ENCODE assay signal across 20 cellular contexts in the genomic region with DNA sequence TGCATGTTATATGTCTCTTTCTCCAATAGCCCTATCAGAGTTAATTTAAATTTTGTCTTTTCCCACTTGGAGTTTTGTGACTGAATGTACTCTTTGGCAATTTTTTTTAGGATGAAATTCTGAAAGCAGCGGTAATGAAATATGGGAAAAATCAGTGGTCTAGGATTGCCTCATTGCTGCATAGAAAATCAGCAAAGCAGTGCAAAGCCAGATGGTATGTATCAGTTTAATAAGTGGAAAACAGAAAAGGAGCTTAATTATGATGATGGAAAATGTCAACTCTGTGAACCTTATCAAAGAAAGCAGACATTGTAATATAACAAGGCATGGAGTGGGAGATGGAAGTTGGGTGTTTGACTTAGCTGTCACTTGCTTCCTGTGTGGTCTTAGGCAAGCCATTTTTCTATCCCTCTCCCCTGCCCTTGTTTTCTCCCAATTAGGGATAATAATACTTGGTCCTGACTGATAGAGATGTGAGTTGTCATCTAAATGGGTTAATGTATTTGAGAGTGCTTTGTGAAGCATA. TPM values are rescaled to one million over a fixed set of nuclear protein-coding genes. Genes with fewer than 3 reads are reported as not detected.
DNase-seq lines count a peak whose midpoint lies in the region; ATAC-seq and TF ChIP-seq lines count a peak whose summit lies in the region.
"Had no signal": no experiment of that assay in that cellular context is flagged by ENCODE, and none has a peak within 500 bp of the region (broad histone marks: within the 10 kb centered on the region; RNA-seq: fewer than 3 reads in every experiment).

No MANE protein-coding gene starts in this region.

- POLR2A ChIA-PET in activated naive CD8-positive, alpha-beta T cell treated with anti-CD3 and anti-CD28 coated beads, Interleukin-2, amount 10 ng/mL, durations not matched to agents 7 days and 5 days (lab: Charles Lee), result no interaction called here
- POLR2A ChIA-PET in PC-3 (lab: Charles Lee; ENCODE audit: unreplicated experiment), result no interaction called here

- no TSS peak for BruUV-seq in PC-3 (replicated peaks; lab: Mats Ljungman, UMichigan)

- H3K79me2 ChIP-seq in PC-3 (ENCODE audit: low read length), result peaks cover 49% of the 10 kb centered on the region

- no peaks in the 10 kb centered on the region for H3K9me3 ChIP-seq in PC-3 (ENCODE audit: low read length)
- no peaks in the 10 kb centered on the region for H3K9me3 ChIP-seq in endodermal cell (ENCODE audit: control insufficient read depth, low read length)
- H3K9me3 ChIP-seq: colonic mucosa, gastrocnemius medialis, testis had no signal

- H3K27me3 ChIP-seq in PC-3 (ENCODE audit: low read length), result no peaks in the 10 kb centered on the region
- no peaks in the 10 kb centered on the region for H3K27me3 ChIP-seq in endodermal cell (ENCODE audit: control insufficient read depth, insufficient read depth, low read length, poor library complexity, severe bottlenecking)
- H3K27me3 ChIP-seq: colonic mucosa, gastrocnemius medialis, testis had no signal

- no peaks in the 10 kb centered on the region for H3K9me2 ChIP-seq in PC-3 (replicated peaks; ENCODE audit: low read length)

- no peak overlapping the region for H3K27ac Mint-ChIP-seq in activated naive CD8-positive, alpha-beta T cell treated with anti-CD3 and anti-CD28 coated beads, Interleukin-2, amount 10 ng/mL, durations not matched to agents 7 days and 5 days
- H3K27ac Mint-ChIP-seq in activated naive CD8-positive, alpha-beta T cell treated with anti-CD3 and anti-CD28 coated beads for 36 hours, result no peak overlapping the region
- H3K27ac Mint-ChIP-seq in endodermal cell, result no peak overlapping the region
- H3K27ac Mint-ChIP-seq in stimulated activated effector memory CD8-positive, alpha-beta T cell treated with anti-CD3 and anti-CD28 coated beads, Interleukin-12 subunit alpha, Interleukin-12 subunit beta, amount 100 ng/mL, for 72 hours, result no peak overlapping the region

- no peaks in the 10 kb centered on the region for H3F3A ChIP-seq in PC-3 (ENCODE audit: low read length, unreplicated experiment)

- H3K4me1 ChIP-seq in PC-3 (ENCODE audit: insufficient read depth, low read length) (peaks cover 24% of the 10 kb centered on the region), endodermal cell (ENCODE audit: control insufficient read depth, insufficient read depth, low read length) (peaks cover 3% of the 10 kb centered on the region)

- H3K4me1 Mint-ChIP-seq in activated naive CD8-positive, alpha-beta T cell treated with anti-CD3 and anti-CD28 coated beads, Interleukin-2, amount 10 ng/mL, durations not matched to agents 7 days and 5 days, result peaks cover 30% of the 10 kb centered on the region
- H3K4me1 Mint-ChIP-seq in activated naive CD8-positive, alpha-beta T cell treated with anti-CD3 and anti-CD28 coated beads for 36 hours, result peaks cover 38% of the 10 kb centered on the region
- peaks cover 15% of the 10 kb centered on the region for H3K4me1 Mint-ChIP-seq in endodermal cell
- H3K4me1 Mint-ChIP-seq in stimulated activated effector memory CD8-positive, alpha-beta T cell treated with anti-CD3 and anti-CD28 coated beads, Interleukin-12 subunit alpha, Interleukin-12 subunit beta, amount 100 ng/mL, for 72 hours, result peaks cover 54% of the 10 kb centered on the region

- TF ChIP-seq CTCF in PC-3 (conservative IDR thresholded peaks at IDR 0.05; ENCODE audit: low read depth, low read length) (no peak), endodermal cell (conservative IDR thresholded peaks at IDR 0.05) (no peak)

- no peak overlapping the region for H2AFZ ChIP-seq in PC-3 (ENCODE audit: low read length)

- intact Hi-C loops in PC-3 (cut with micrococcal nuclease), result no loop called here
- intact Hi-C loops in left cardiac atrium (cut with DNase I), result no loop called here

- CTCF ChIA-PET in PC-3 (lab: Charles Lee), result no interaction called here

- H3K27ac ChIP-seq in PC-3 (ENCODE audit: low read length), result no peak overlapping the region
- no peak overlapping the region for H3K27ac ChIP-seq in endodermal cell (ENCODE audit: low read depth, low read length)
- H3K27ac ChIP-seq: colonic mucosa, epithelial cell of prostate, gastrocnemius medialis, testis had no signal

- H3K9me3 Mint-ChIP-seq in activated naive CD8-positive, alpha-beta T cell treated with anti-CD3 and anti-CD28 coated beads, Interleukin-2, amount 10 ng/mL, durations not matched to agents 7 days and 5 days, result no peaks in the 10 kb centered on the region
- no peaks in the 10 kb centered on the region for H3K9me3 Mint-ChIP-seq in activated naive CD8-positive, alpha-beta T cell treated with anti-CD3 and anti-CD28 coated beads for 36 hours
- no peaks in the 10 kb centered on the region for H3K9me3 Mint-ChIP-seq in endodermal cell
- H3K9me3 Mint-ChIP-seq in stimulated activated effector memory CD8-positive, alpha-beta T cell treated with anti-CD3 and anti-CD28 coated beads, Interleukin-12 subunit alpha, Interleukin-12 subunit beta, amount 100 ng/mL, for 72 hours, result no peaks in the 10 kb centered on the region

- peaks cover 26% of the 10 kb centered on the region for H3K36me3 Mint-ChIP-seq in activated naive CD8-positive, alpha-beta T cell treated with anti-CD3 and anti-CD28 coated beads, Interleukin-2, amount 10 ng/mL, durations not matched to agents 7 days and 5 days
- H3K36me3 Mint-ChIP-seq in activated naive CD8-positive, alpha-beta T cell treated with anti-CD3 and anti-CD28 coated beads for 36 hours, result peaks cover 43% of the 10 kb centered on the region
- H3K36me3 Mint-ChIP-seq in endodermal cell (ENCODE audit: low read depth), result peaks cover 40% of the 10 kb centered on the region
- H3K36me3 Mint-ChIP-seq in stimulated activated effector memory CD8-positive, alpha-beta T cell treated with anti-CD3 and anti-CD28 coated beads, Interleukin-12 subunit alpha, Interleukin-12 subunit beta, amount 100 ng/mL, for 72 hours, result peaks cover 86% of the 10 kb centered on the region

- H4K20me1 ChIP-seq in PC-3 (ENCODE audit: low read length), result peaks cover 34% of the 10 kb centered on the region

- H3K4me2 ChIP-seq in PC-3 (ENCODE audit: low read length), result peak overlapping the region; percentile 98; the same call in 1 of the 2 replicates

- H3K9ac ChIP-seq in PC-3 (ENCODE audit: low read length) (no peak overlapping the region), endodermal cell (ENCODE audit: extremely low read depth, low read length, poor library complexity, severe bottlenecking) (no peak overlapping the region)

- H3K4me3 Mint-ChIP-seq in activated naive CD8-positive, alpha-beta T cell treated with anti-CD3 and anti-CD28 coated beads, Interleukin-2, amount 10 ng/mL, durations not matched to agents 7 days and 5 days, result peak overlapping the region; percentile 92
- no peak overlapping the region for H3K4me3 Mint-ChIP-seq in activated naive CD8-positive, alpha-beta T cell treated with anti-CD3 and anti-CD28 coated beads for 36 hours
- no peak overlapping the region for H3K4me3 Mint-ChIP-seq in endodermal cell
- H3K4me3 Mint-ChIP-seq in stimulated activated effector memory CD8-positive, alpha-beta T cell treated with anti-CD3 and anti-CD28 coated beads, Interleukin-12 subunit alpha, Interleukin-12 subunit beta, amount 100 ng/mL, for 72 hours, result peak overlapping the region; percentile 86

- H3K36me3 ChIP-seq in PC-3 (ENCODE audit: low read depth, low read length) (peaks cover 40% of the 10 kb centered on the region), endodermal cell (ENCODE audit: control insufficient read depth, insufficient read depth, low read length) (peaks cover 52% of the 10 kb centered on the region)

- WGBS in endodermal cell (ENCODE audit: insufficient coverage in 1 of 2, insufficient read length in 1 of 2), 2 experiments, result 93 to 100% methylated on average over 1 of the region's 1 CpG

- no peaks in the 10 kb centered on the region for H3K27me3 Mint-ChIP-seq in activated naive CD8-positive, alpha-beta T cell treated with anti-CD3 and anti-CD28 coated beads, Interleukin-2, amount 10 ng/mL, durations not matched to agents 7 days and 5 days
- no peaks in the 10 kb centered on the region for H3K27me3 Mint-ChIP-seq in activated naive CD8-positive, alpha-beta T cell treated with anti-CD3 and anti-CD28 coated beads for 36 hours
- H3K27me3 Mint-ChIP-seq in endodermal cell (ENCODE audit: insufficient read depth), result no peaks in the 10 kb centered on the region

- no peak for DNase-seq in activated naive CD8-positive, alpha-beta T cell treated with anti-CD3 and anti-CD28 coated beads, Interleukin-2, amount 10 ng/mL, durations not matched to agents 7 days and 5 days
- no peak for DNase-seq in activated naive CD8-positive, alpha-beta T cell treated with anti-CD3 and anti-CD28 coated beads for 36 hours
- DNase-seq in PC-3 (no peak), endodermal cell (no peak), KG1 (lab: John Stamatoyannopoulos, UW) (no peak), left cardiac atrium (no peak)
- DNase-seq in stimulated activated effector memory CD8-positive, alpha-beta T cell treated with anti-CD3 and anti-CD28 coated beads, Interleukin-12 subunit alpha, Interleukin-12 subunit beta, amount 100 ng/mL, for 72 hours (ENCODE audit: low spot score in 2 of 2), result no peak
- DNase-seq: activated CD4-positive, alpha-beta T cell treated with anti-CD3 and anti-CD28 coated beads, Interleukin-2, amount 50 U/mL, for 48 hours; colonic mucosa; gastrocnemius medialis; NCI-H2029; NCI-H510A; SHP77 treated with DMSO at 0.1 percent for 48 hours; stimulated activated CD4-positive, alpha-beta T cell treated with anti-CD3 and anti-CD28 coated beads, Interleukin-2, amount 100 ng/mL, for 48 hours; testis had no signal

- no peak for ATAC-seq in activated naive CD8-positive, alpha-beta T cell treated with anti-CD3 and anti-CD28 coated beads, Interleukin-2, amount 10 ng/mL, durations not matched to agents 7 days and 5 days (ENCODE audit: low read depth)
- ATAC-seq in PC-3, result no peak
- no peak for ATAC-seq in stimulated activated effector memory CD8-positive, alpha-beta T cell treated with anti-CD3 and anti-CD28 coated beads, Interleukin-12 subunit alpha, Interleukin-12 subunit beta, amount 100 ng/mL, for 72 hours
- ATAC-seq in HG03175 (IDR thresholded peaks at IDR 0.05; ENCODE audit: unreplicated experiment), result no peak
- ATAC-seq in left cardiac atrium, result no peak
- ATAC-seq: gastrocnemius medialis, left lobe of liver had no signal

- no peak overlapping the region; the same call in 1 of the 2 replicates for H3K4me3 ChIP-seq in PC-3 (ENCODE audit: low read length)
- peak overlapping the region; percentile 95 for H3K4me3 ChIP-seq in endodermal cell (ENCODE audit: low read length)
- H3K4me3 ChIP-seq: colonic mucosa, gastrocnemius medialis, testis had no signal

RNA-seq across cellular contexts. Expression of gene CDC5L, which starts 2.7 kb away (rescaled TPM):
- total RNA-seq in activated naive CD8-positive, alpha-beta T cell treated with anti-CD3 and anti-CD28 coated beads, Interleukin-2, amount 10 ng/mL, durations not matched to agents 7 days and 5 days, result 10 to 100 TPM; 20.9 to 22.8 TPM
- total RNA-seq in activated naive CD8-positive, alpha-beta T cell treated with anti-CD3 and anti-CD28 coated beads for 36 hours, result 10 to 100 TPM; 26.9 to 27.7 TPM
- total RNA-seq in PC-3 (2014; rRNA removed) (19.7 and 23.0 TPM in 2 replicates), endodermal cell (10 to 100 TPM; 28.9 to 30.5 TPM), left cardiac atrium (10 to 100 TPM; 17.8 to 19.1 TPM)
- polyA plus RNA-seq in endodermal cell (2013, experiment 1 of 2), result 28.9 TPM
- 29.1 TPM for polyA plus RNA-seq in endodermal cell (2013, experiment 2 of 2)

RNA-seq across cellular contexts. Expression of gene SPATS1, which starts 47.8 kb away (rescaled TPM):
- not detected for total RNA-seq in activated naive CD8-positive, alpha-beta T cell treated with anti-CD3 and anti-CD28 coated beads, Interleukin-2, amount 10 ng/mL, durations not matched to agents 7 days and 5 days
- total RNA-seq in activated naive CD8-positive, alpha-beta T cell treated with anti-CD3 and anti-CD28 coated beads for 36 hours, result not detected
- total RNA-seq in PC-3 (2014; rRNA removed) (not detected in 2 replicates), endodermal cell (not detected), left cardiac atrium (not detected)
- not detected for polyA plus RNA-seq in endodermal cell (2013, experiment 1 of 2)
- not detected for polyA plus RNA-seq in endodermal cell (2013, experiment 2 of 2)
- total RNA-seq: colonic mucosa, gastrocnemius medialis, left lobe of liver, mononuclear cell, osteocyte had no signal

Comparison
In these comparisons a context has a peak if more than half of its experiments do, and no peak if none do; other contexts are left out.
1. H3K4me3 Mint-ChIP-seq: peak in activated naive CD8-positive, alpha-beta T cell treated with anti-CD3 and anti-CD28 coated beads, Interleukin-2, amount 10 ng/mL, durations not matched to agents 7 days and 5 days (single experiment) and stimulated activated effector memory CD8-positive, alpha-beta T cell treated with anti-CD3 and anti-CD28 coated beads, Interleukin-12 subunit alpha, Interleukin-12 subunit beta, amount 100 ng/mL, for 72 hours (single experiment); none in activated naive CD8-positive, alpha-beta T cell treated with anti-CD3 and anti-CD28 coated beads for 36 hours (single experiment) and endodermal cell (single experiment).